1 cellular context compared by ENCODE assay signal in the genomic region with DNA sequence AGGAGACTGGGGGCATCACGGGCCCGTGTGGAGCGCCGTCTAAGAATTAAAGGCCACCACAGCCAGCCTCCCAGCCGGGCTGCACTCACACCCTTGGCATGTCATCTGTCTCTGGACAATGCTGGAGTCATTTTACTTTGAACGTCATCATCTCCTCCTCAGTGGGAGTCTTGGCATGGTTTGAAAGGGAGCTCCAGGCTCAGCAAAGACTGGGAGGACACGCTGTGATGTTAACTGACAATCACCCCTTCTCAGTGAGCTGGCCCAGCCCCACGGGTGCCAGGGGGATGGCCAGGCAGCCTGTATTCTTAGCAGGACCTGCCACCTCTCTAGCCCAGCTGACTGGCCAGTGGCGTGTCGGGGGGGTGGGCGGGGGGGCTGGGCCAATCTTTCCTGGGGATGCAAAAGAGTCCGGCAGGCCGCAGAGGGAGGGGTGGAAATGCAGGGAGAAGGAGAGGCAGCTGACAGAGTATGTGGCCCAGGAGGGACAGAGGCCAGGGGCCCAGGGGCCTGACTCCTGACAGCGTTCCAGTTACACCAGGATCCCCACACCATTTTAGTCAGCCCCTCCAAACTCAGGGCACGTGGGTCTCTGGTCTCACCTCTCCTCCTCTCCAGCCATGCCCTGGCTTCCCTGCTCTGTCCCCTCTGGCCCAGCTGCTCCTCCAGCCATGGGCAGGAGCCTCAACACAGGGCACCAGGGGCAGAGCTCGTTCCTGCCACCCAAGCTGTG.
TF ChIP-seq lines count a peak whose summit lies in the region.

No MANE protein-coding gene starts in this region.

TF ChIP-seq in GM23338, 12 proteins besides CTCF, POLR2A, EP300 and RAD21 (continued from another document):
- no peak for TF ChIP-seq ZNF114 (CRISPR knock-in tag; IDR thresholded peaks at IDR 0.05)
- TF ChIP-seq, protein P1, sequence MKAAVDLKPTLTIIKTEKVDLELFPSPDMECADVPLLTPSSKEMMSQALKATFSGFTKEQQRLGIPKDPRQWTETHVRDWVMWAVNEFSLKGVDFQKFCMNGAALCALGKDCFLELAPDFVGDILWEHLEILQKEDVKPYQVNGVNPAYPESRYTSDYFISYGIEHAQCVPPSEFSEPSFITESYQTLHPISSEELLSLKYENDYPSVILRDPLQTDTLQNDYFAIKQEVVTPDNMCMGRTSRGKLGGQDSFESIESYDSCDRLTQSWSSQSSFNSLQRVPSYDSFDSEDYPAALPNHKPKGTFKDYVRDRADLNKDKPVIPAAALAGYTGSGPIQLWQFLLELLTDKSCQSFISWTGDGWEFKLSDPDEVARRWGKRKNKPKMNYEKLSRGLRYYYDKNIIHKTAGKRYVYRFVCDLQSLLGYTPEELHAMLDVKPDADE (IDR thresholded peaks at IDR 0.05): no peak
TF ChIP-seq in GM23338: peak in this region for 0.
